In the genomic region with DNA sequence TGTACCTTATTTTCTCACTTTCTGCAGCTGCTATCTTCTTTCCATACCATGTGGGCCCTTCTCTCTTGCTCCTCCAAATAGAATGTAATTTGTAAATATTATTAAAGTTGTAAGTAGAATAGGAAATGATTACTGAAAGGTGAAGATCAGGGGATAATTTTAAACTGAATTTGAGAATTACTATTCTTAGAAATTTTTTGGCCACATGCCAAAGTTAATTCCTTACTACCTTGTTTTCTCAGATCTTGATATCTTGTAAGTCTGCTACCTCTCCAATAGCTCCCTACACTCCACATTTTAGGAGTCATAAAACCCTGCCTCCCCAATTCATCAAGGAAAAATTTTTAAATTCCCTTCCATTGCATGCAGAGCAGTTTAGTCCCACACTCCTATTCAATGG, we compare ENCODE assay signal across 26 cellular contexts.
"Had no signal": no experiment of that assay in that cellular context is flagged by ENCODE, and none has a peak within 500 bp of the region (broad histone marks: within the 10 kb centered on the region; RNA-seq: fewer than 3 reads in every experiment).

No MANE protein-coding gene starts in this region.

- H3K79me2 ChIP-seq: parathyroid adenoma had no signal

- ATAC-seq: natural killer cell; psoas muscle; right cardiac atrium; sciatic nerve; stimulated activated memory B cell treated with anti-CD40 and anti-IgM and Interleukin-4, amounts not matched to agents 10 μg/mL and 1 μg/mL and 100 μg/mL, for 72 hours had no signal

- H3K4me1 ChIP-seq: neural progenitor cell, parathyroid adenoma, psoas muscle, spleen, stomach, thyroid gland, tibial nerve, upper lobe of left lung, vagina had no signal

- H3K9ac ChIP-seq: neural progenitor cell, parathyroid adenoma had no signal

- H3K9me3 ChIP-seq: ovary, psoas muscle, thoracic aorta, thyroid gland, vagina had no signal

- H3K4me2 ChIP-seq: neural progenitor cell, smooth muscle cell had no signal

- H3K27ac ChIP-seq: neural progenitor cell, ovary, parathyroid adenoma, psoas muscle, skin epidermis, spleen, stomach, thoracic aorta, thyroid gland, tibial nerve, upper lobe of left lung, vagina had no signal

- DNase-seq: natural killer cell; occipital lobe; ovary; posterior cingulate gyrus; psoas muscle; right cardiac atrium; spleen; stimulated activated CD4-positive, alpha-beta T cell treated with anti-CD3 and anti-CD28 coated beads, Interleukin-12 subunit alpha, Interleukin-12 subunit beta, amount 100 ng/mL, for 4 hours; stimulated activated CD4-positive, alpha-beta T cell treated with anti-CD3 and anti-CD28 coated beads, Interleukin-1b, Interleukin-23, amount 100 ng/mL, for 48 hours; stimulated activated CD4-positive, alpha-beta T cell treated with anti-CD3 and anti-CD28 coated beads, Interleukin-4, amount 100 ng/mL, for 1 hour; stimulated activated CD4-positive, alpha-beta T cell treated with anti-CD3 and anti-CD28 coated beads, Interleukin-4, amount 100 ng/mL, for 4 hours; stimulated activated CD8-positive, alpha-beta memory T cell treated with anti-CD3 and anti-CD28 coated beads, Interleukin-4, amount 100 ng/mL, for 48 hours; stimulated activated naive CD4-positive, alpha-beta T cell; stomach; thyroid gland; trophoblast cell; upper lobe of left lung had no signal

- H2AFZ ChIP-seq: neural progenitor cell, parathyroid adenoma had no signal

- H3K27me3 ChIP-seq: neural progenitor cell, ovary, spleen, stomach, thyroid gland, tibial nerve, upper lobe of left lung, vagina had no signal

- H3K36me3 ChIP-seq: neural progenitor cell, ovary, spleen, stomach, thoracic aorta, thyroid gland, tibial nerve, upper lobe of left lung, vagina had no signal

- H3K4me3 ChIP-seq: neural progenitor cell, ovary, psoas muscle, skin epidermis, smooth muscle cell, spleen, stomach, thoracic aorta, thyroid gland, tibial nerve, upper lobe of left lung, vagina had no signal
